In genomic region chr6:166997348-166997747, GRCh38 we compare ENCODE assay signal across 8 cellular contexts. TPM values are rescaled to one million over a fixed set of nuclear protein-coding genes. Genes with fewer than 3 reads are reported as not detected.
A peak's percentile ranks its signal among the peaks of the same experiment; 100 is the strongest.
DNase-seq lines count a peak whose midpoint lies in the region; ATAC-seq, FAIRE-seq and TF ChIP-seq lines count a peak whose summit lies in the region.

No MANE protein-coding gene starts in this region.

- TF ChIP-seq CTCF in HFF-Myc (IDR thresholded peaks at IDR 0.05; ENCODE audit: low read depth, low read length, missing control alignments) = no peak
- no peak for TF ChIP-seq CTCF in GM12878 (IDR thresholded peaks at IDR 0.05 in 2 of 3, conservative IDR thresholded peaks at IDR 0.05 in 1 of 3; ENCODE audit: control insufficient read depth in 2 of 3, extremely low read depth in 1 of 3, insufficient read depth in 1 of 3, low read depth in 3 of 3, low read length in 3 of 3)

- H4K91ac ChIP-seq in mesenchymal stem cell (ENCODE audit: low read length) = no peak overlapping the region

- peak overlapping the region; percentile 8; the same call in 1 of the 2 replicates for H3K27ac ChIP-seq in ACC112 (ENCODE audit: low read depth, low read length)
- no peak overlapping the region for H3K27ac ChIP-seq in GM12878 (ENCODE audit: control insufficient read depth, insufficient read depth)
- no peak overlapping the region for H3K27ac ChIP-seq in mesenchymal stem cell (ENCODE audit: low read length, poor library complexity, severe bottlenecking)

- intact Hi-C loops in GM12878 (cut with micrococcal nuclease; ENCODE audit: unreplicated experiment) = loop anchor here (1.0 to 5.0 kb wide), 4 partner anchors 49 to 165 kb away; partner anchors contain the start of gene CCR6

- in situ Hi-C loops in GM12878 (cut with MboI) = no loop called here

- no peak overlapping the region for H2AK5ac ChIP-seq in mesenchymal stem cell (ENCODE audit: low read length, severe bottlenecking)

- H3K9ac ChIP-seq in GM12878 (ENCODE audit: control insufficient read depth, insufficient read depth, low read length) = peak overlapping the region; percentile 61; the same call in 1 of the 2 replicates
- H3K9ac ChIP-seq in mesenchymal stem cell (ENCODE audit: low read length) = peak overlapping the region; percentile 80

- H3K27me3 ChIP-seq in ACC112 (ENCODE audit: insufficient read depth, low read length) = no peaks in the 10 kb centered on the region
- no peaks in the 10 kb centered on the region for H3K27me3 ChIP-seq in GM12878 (replicated peaks in 1 of 2; ENCODE audit: control insufficient read depth in 2 of 2, insufficient read depth in 2 of 2, low read length in 1 of 2)
- no peaks in the 10 kb centered on the region for H3K27me3 ChIP-seq in mesenchymal stem cell (ENCODE audit: control insufficient read depth in 1 of 2, insufficient read depth in 1 of 2, low read length in 2 of 2)

- no peak for TF ChIP-seq EP300 in GM12878 (IDR thresholded peaks at IDR 0.05; ENCODE audit: borderline replicate concordance in 1 of 2, control insufficient read depth in 1 of 2, low read depth in 2 of 2, low read length in 2 of 2)

- no peak overlapping the region for H2BK120ac ChIP-seq in mesenchymal stem cell (ENCODE audit: low read depth, low read length)

- H3K4me2 ChIP-seq in GM12878 (ENCODE audit: control insufficient read depth, insufficient read depth) = peak overlapping the region; percentile 69
- H3K4me2 ChIP-seq in mesenchymal stem cell (ENCODE audit: low read length, poor library complexity, severe bottlenecking) = peak overlapping the region; percentile 100

- no peak overlapping the region for H3K4ac ChIP-seq in mesenchymal stem cell (ENCODE audit: low read depth in 1 of 2, low read length in 2 of 2)

- peak overlapping the region; percentile 75 for H2AFZ ChIP-seq in ACC112 (ENCODE audit: low read length, unreplicated experiment)
- H2AFZ ChIP-seq in GM12878 (ENCODE audit: control insufficient read depth, low read depth, low read length) = peak overlapping the region; percentile 42
- H2AFZ ChIP-seq in mesenchymal stem cell (ENCODE audit: low read depth, low read length) = no peak overlapping the region

- H2BK12ac ChIP-seq in mesenchymal stem cell (ENCODE audit: low read length in 2 of 2) = no peak overlapping the region

- H3K4me3 ChIP-seq in ACC112 (ENCODE audit: low read depth, low read length) (peak overlapping the region; percentile 89), HFF-Myc (replicated peaks; ENCODE audit: low read depth, low read length) (peak overlapping the region; percentile 93), GM12878 (peak overlapping the region; percentile 91), mesenchymal stem cell (ENCODE audit: insufficient read depth in 1 of 2, low read depth in 1 of 2, low read length in 2 of 2) (peak overlapping the region; percentile 82 to 94)

- DNase-seq in HFF-Myc (ENCODE audit: extremely low read depth, low read depth) = no peak
- DNase-seq in GM12878 (ENCODE audit: low read depth, low spot score) = no peak
- no peak for DNase-seq in mesenchymal stem cell
- no peak for DNase-seq in NCI-H524 treated with DMSO at 0.1 percent for 48 hours (lab: John Stamatoyannopoulos, UW)
- no peak for DNase-seq in NCI-H1105 (lab: John Stamatoyannopoulos, UW)
- no peak for DNase-seq in EL
- no peak for DNase-seq in stimulated activated CD4-positive, alpha-beta T cell treated with anti-CD3 and anti-CD28 coated beads, Interleukin-2, amount 100 ng/mL, for 24 hours

- WGBS in GM12878 (ENCODE audit: insufficient coverage, insufficient replicate concordance, low lambda C conversion rate, missing lambda C conversion rate) = 64% methylated on average over 3 of the region's 3 CpGs
- 80% methylated on average over 3 of the region's 3 CpGs for WGBS in mesenchymal stem cell

- FAIRE-seq in GM12878 (lab: Jason Lieb, UNC) = no peak

- no peak overlapping the region for H2BK5ac ChIP-seq in mesenchymal stem cell (ENCODE audit: low read depth, low read length, poor library complexity, severe bottlenecking)

- no peak overlapping the region for H4K8ac ChIP-seq in mesenchymal stem cell (ENCODE audit: low read length)

- no peak for TF ChIP-seq RAD21 in GM12878 (IDR thresholded peaks at IDR 0.05; ENCODE audit: insufficient read depth, low read depth, low read length)

- no peak for TF ChIP-seq POLR2A in GM12878 (IDR thresholded peaks at IDR 0.05; ENCODE audit: low read depth, low read length)

- H3K4me1 ChIP-seq in ACC112 (ENCODE audit: control insufficient read depth, insufficient read depth, low read length, unreplicated experiment) (peaks cover 27% of the 10 kb centered on the region), GM12878 (ENCODE audit: control insufficient read depth, insufficient read depth, low read length) (peaks cover 3% of the 10 kb centered on the region; the same call in 1 of the 2 replicates), mesenchymal stem cell (ENCODE audit: control insufficient read depth, insufficient read depth, low read depth, low read length) (peaks cover 9% of the 10 kb centered on the region)

- peaks cover 25% of the 10 kb centered on the region for H3K79me1 ChIP-seq in mesenchymal stem cell (replicated peaks; ENCODE audit: low read length, poor library complexity, severe bottlenecking)

- H3K9me3 ChIP-seq in GM12878 (replicated peaks; ENCODE audit: control insufficient read depth, insufficient read depth, low read length) = no peaks in the 10 kb centered on the region
- H3K9me3 ChIP-seq in mesenchymal stem cell (ENCODE audit: control insufficient read depth, low read length) = no peaks in the 10 kb centered on the region

- no peak overlapping the region for H3K14ac ChIP-seq in mesenchymal stem cell (ENCODE audit: low read length in 2 of 2)

- POLR2A ChIA-PET in GM12878 (lab: Charles Lee) = interaction anchor here (0.6 to 5.5 kb wide), 2 partner anchors 20 to 95 kb away, joined by 6 to 52 read pairs; no protein-coding TSS in a partner anchor

- H3K23ac ChIP-seq in mesenchymal stem cell (ENCODE audit: low read length in 2 of 2) = no peak overlapping the region

- H4K20me1 ChIP-seq in GM12878 (ENCODE audit: control insufficient read depth, insufficient read depth) = no peaks in the 10 kb centered on the region; the same call in 1 of the 2 replicates

- CTCF ChIA-PET in GM12878 (lab: Yijun Ruan, JAX) = interaction anchor here (1.4 kb wide), 1 partner anchor 144 kb away, joined by 7 read pairs; no protein-coding TSS in a partner anchor

- H3K18ac ChIP-seq in mesenchymal stem cell (ENCODE audit: low read depth in 1 of 2, low read length in 2 of 2) = peak overlapping the region in 1 of 2 experiments; percentile 7

- no peak for ATAC-seq in GM12878

- no peaks in the 10 kb centered on the region for H3K36me3 ChIP-seq in ACC112 (ENCODE audit: insufficient read depth, low read length)
- peaks cover 5 to 10% of the 10 kb centered on the region in 2 experiments; a peak in 3 of 4 replicates for H3K36me3 ChIP-seq in GM12878 (ENCODE audit: control insufficient read depth in 2 of 2, insufficient read depth in 2 of 2, low read length in 1 of 2)
- H3K36me3 ChIP-seq in mesenchymal stem cell (ENCODE audit: control insufficient read depth in 1 of 2, insufficient read depth in 2 of 2, low read depth in 1 of 2, low read length in 2 of 2) = peaks cover 0 to 2% of the 10 kb centered on the region in 2 experiments

- SMC1A ChIA-PET in GM12878 (lab: Charles Lee; ENCODE audit: uncharacterized antibody, unreplicated experiment) = interaction anchor here (1.0 to 4.9 kb wide), 2 partner anchors 59 to 98 kb away, joined by 4 to 13 read pairs; no protein-coding TSS in a partner anchor

- H2BK15ac ChIP-seq in mesenchymal stem cell (ENCODE audit: low read depth, poor library complexity, severe bottlenecking) = no peak overlapping the region

- RAD21 ChIA-PET in GM12878 (lab: Charles Lee; ENCODE audit: unreplicated experiment) = interaction anchor here (1.1 to 6.9 kb wide), 4 partner anchors 42 to 145 kb away, joined by 3 to 84 read pairs (median 30); no protein-coding TSS in a partner anchor

- no TSS peak for BruUV-seq in GM12878 (replicated peaks; lab: Mats Ljungman, UMichigan)

- H3K79me2 ChIP-seq in ACC112 (ENCODE audit: control insufficient read depth, insufficient read depth, low read length, unreplicated experiment) = peaks cover 81% of the 10 kb centered on the region
- H3K79me2 ChIP-seq in GM12878 (ENCODE audit: control insufficient read depth, insufficient read depth, low read length) = peaks cover 57% of the 10 kb centered on the region

RNA-seq across cellular contexts. Expression of gene CEP43, which starts 1.8 kb away (rescaled TPM):
- total RNA-seq in GM12878 (2013; cell fraction: nucleolus; rRNA removed) = 100 and 101 TPM in 2 replicates
- total RNA-seq in GM12878 (2014; rRNA removed) (16.3 and 23.1 TPM in 2 replicates), GM12878 (2014; rRNA removed; fragmentation: Illumina TruSeq; extraction: Trizol) (23.4 and 25.4 TPM in 2 replicates), GM12878 (2021) (16.5 and 19.5 TPM in 2 replicates)
- 7.2 TPM for polyA plus RNA-seq in GM12878 (2011; ENCODE audit: low read depth)
- polyA plus RNA-seq in GM12878 (2011; rRNA removed) (49.9 and 77.7 TPM in 2 replicates), GM12878 (2014; fragmentation: Illumina TruSeq; extraction: Trizol) (27.3 and 33.7 TPM in 2 replicates), GM12878 (2014; fragmentation: Nextera tagmentation; extraction: Ambion mirVana) (10 to 100 TPM in 1 of 2 experiments, 1 to 10 TPM in 1; 7.7 to 11.4 TPM), GM12878 (2014; rRNA removed) (23.8 and 23.9 TPM in 2 replicates), GM12878 (2016; fragmentation: Nextera tagmentation; extraction: Ambion mirVana) (10 to 100 TPM; 41.8 to 44.2 TPM)
- 14.3 and 14.7 TPM in 2 replicates for polyA plus RNA-seq in GM12878 (2011; cell fraction: cytosol; rRNA removed)
- 65.4 and 73.5 TPM in 2 replicates for polyA plus RNA-seq in GM12878 (2011; cell fraction: nucleus; rRNA removed)
- polyA plus RNA-seq in GM12878 (2012) = 12.1 and 15.9 TPM in 2 replicates
- 22.0 and 27.0 TPM in 2 replicates for polyA minus RNA-seq in GM12878 (2011; rRNA and poly(A)+ RNA removed)
- 10.0 and 11.5 TPM in 2 replicates for polyA minus RNA-seq in GM12878 (2011; cell fraction: cytosol; rRNA and poly(A)+ RNA removed)
- polyA minus RNA-seq in GM12878 (2011; cell fraction: nucleus; rRNA and poly(A)+ RNA removed) = 25.6 and 30.8 TPM in 2 replicates
- polyA plus RNA-seq in mesenchymal stem cell (2013, experiment 1 of 2) = 6.9 TPM
- 7.1 TPM for polyA plus RNA-seq in mesenchymal stem cell (2013, experiment 2 of 2)

RNA-seq across cellular contexts. Expression of gene RNASET2, which starts 41.0 kb away (rescaled TPM):
- 778 and 864 TPM in 2 replicates for total RNA-seq in GM12878 (2013; cell fraction: nucleolus; rRNA removed)
- total RNA-seq in GM12878 (2014; rRNA removed) (76.4 and 78.7 TPM in 2 replicates), GM12878 (2014; rRNA removed; fragmentation: Illumina TruSeq; extraction: Trizol) (40.3 and 41.7 TPM in 2 replicates), GM12878 (2021) (62.1 and 62.9 TPM in 2 replicates)
- 161 TPM for polyA plus RNA-seq in GM12878 (2011; ENCODE audit: low read depth)
- polyA plus RNA-seq in GM12878 (2011; rRNA removed) (219 and 225 TPM in 2 replicates), GM12878 (2014; fragmentation: Illumina TruSeq; extraction: Trizol) (42.6 and 48.4 TPM in 2 replicates), GM12878 (2014; fragmentation: Nextera tagmentation; extraction: Ambion mirVana) (10 to 100 TPM in 1 of 2 experiments, 1 to 10 TPM in 1; 5.5 to 17.8 TPM), GM12878 (2014; rRNA removed) (72.0 and 83.6 TPM in 2 replicates), GM12878 (2016; fragmentation: Nextera tagmentation; extraction: Ambion mirVana) (10 to 100 TPM; 42.7 to 51.9 TPM)
- polyA plus RNA-seq in GM12878 (2011; cell fraction: cytosol; rRNA removed) = 185 and 191 TPM in 2 replicates
- polyA plus RNA-seq in GM12878 (2011; cell fraction: nucleus; rRNA removed) = 230 and 250 TPM in 2 replicates
- 229 and 240 TPM in 2 replicates for polyA plus RNA-seq in GM12878 (2012)
- polyA minus RNA-seq in GM12878 (2011; rRNA and poly(A)+ RNA removed) = 130 and 135 TPM in 2 replicates
- 49.0 and 51.5 TPM in 2 replicates for polyA minus RNA-seq in GM12878 (2011; cell fraction: cytosol; rRNA and poly(A)+ RNA removed)
- polyA minus RNA-seq in GM12878 (2011; cell fraction: nucleus; rRNA and poly(A)+ RNA removed) = 54.8 and 76.5 TPM in 2 replicates
- 27.7 TPM for polyA plus RNA-seq in mesenchymal stem cell (2013, experiment 1 of 2)
- polyA plus RNA-seq in mesenchymal stem cell (2013, experiment 2 of 2) = 28.0 TPM
